20 cellular contexts compared by ENCODE assay signal in genomic region chr14:65252471-65253255, GRCh38.
DNase-seq lines count a peak whose midpoint lies in the region; ATAC-seq and TF ChIP-seq lines count a peak whose summit lies in the region.
"Had no signal": no experiment of that assay in that cellular context is flagged by ENCODE, and none has a peak within 500 bp of the region (broad histone marks: within the 10 kb centered on the region; RNA-seq: fewer than 3 reads in every experiment).

No MANE protein-coding gene starts in this region.

- H3K36me3 ChIP-seq in Caco-2 (ENCODE audit: control insufficient read depth, insufficient read depth, low read length) (no peaks in the 10 kb centered on the region), PC-3 (ENCODE audit: low read depth, low read length) (no peaks in the 10 kb centered on the region; the same call in 1 of the 2 replicates)
- H3K36me3 ChIP-seq: Peyer's patch had no signal

- no peak overlapping the region for H3K9ac ChIP-seq in PC-3 (ENCODE audit: low read length)

- no peaks in the 10 kb centered on the region for H3K27me3 ChIP-seq in Caco-2 (replicated peaks; ENCODE audit: control insufficient read depth, insufficient read depth, low read length)
- H3K27me3 ChIP-seq in PC-3 (ENCODE audit: low read length): no peaks in the 10 kb centered on the region
- H3K27me3 ChIP-seq: Peyer's patch had no signal

- H4K20me1 ChIP-seq in PC-3 (ENCODE audit: low read length): no peaks in the 10 kb centered on the region

- intact Hi-C loops in Caco-2 (cut with micrococcal nuclease; ENCODE audit: unreplicated experiment) (no loop called here), PC-3 (cut with micrococcal nuclease) (no loop called here), CD14-positive monocyte (cut with micrococcal nuclease) (loop anchor here in 1 of 2 donors (5.0 kb wide), 1 partner anchor 45 kb away; no protein-coding TSS in a partner anchor)

- H3K27me3 Mint-ChIP-seq in Caco-2 (ENCODE audit: insufficient read depth, unreplicated experiment) (no peaks in the 10 kb centered on the region), HFFc6 (ENCODE audit: insufficient read depth) (no peaks in the 10 kb centered on the region; the same call in 1 of the 2 replicates), memory B cell (no peaks in the 10 kb centered on the region), CD14-positive monocyte (ENCODE audit: low read depth in 3 of 3) (peaks cover 3 to 4% (median 3%) of the 10 kb centered on the region in 3 donors)
- H3K27me3 Mint-ChIP-seq: IgD-negative memory B cell had no signal

- H3K9me2 ChIP-seq in PC-3 (replicated peaks; ENCODE audit: low read length): no peaks in the 10 kb centered on the region

- H2AFZ ChIP-seq in PC-3 (ENCODE audit: low read length): no peak overlapping the region

- no peak for ATAC-seq in PC-3
- no peak for ATAC-seq in memory B cell (ENCODE audit: low read depth)
- ATAC-seq in GM19324 (IDR thresholded peaks at IDR 0.05; ENCODE audit: low FRiP score, unreplicated experiment): no peak
- ATAC-seq: Right ventricle myocardium inferior had no signal

- no peaks in the 10 kb centered on the region for H3F3A ChIP-seq in PC-3 (ENCODE audit: low read length, unreplicated experiment)

- H3K4me1 ChIP-seq in Caco-2 (peaks cover 45% of the 10 kb centered on the region), PC-3 (ENCODE audit: insufficient read depth, low read length) (peaks cover 46% of the 10 kb centered on the region)

- 0 out of 2 replicates have a peak, but pooled peaks cover 9% of the 10 kb centered on the region for H3K79me2 ChIP-seq in PC-3 (ENCODE audit: low read length)

- BruUV-seq in Caco-2 (replicated peaks; lab: Mats Ljungman, UMichigan) (no TSS peak), PC-3 (replicated peaks; lab: Mats Ljungman, UMichigan) (no TSS peak)

- H3K36me3 Mint-ChIP-seq in Caco-2 (ENCODE audit: insufficient read depth, unreplicated experiment) (peaks cover 20% of the 10 kb centered on the region), HFFc6 (ENCODE audit: low read depth) (no peaks in the 10 kb centered on the region), memory B cell (peaks cover 23% of the 10 kb centered on the region), CD14-positive monocyte (no peaks in the 10 kb centered on the region)

- H3K27ac Mint-ChIP-seq in Caco-2 (ENCODE audit: unreplicated experiment) (peak overlapping the region; percentile 49), HFFc6 (no peak overlapping the region), memory B cell (peak overlapping the region; percentile 26), CD14-positive monocyte (no peak overlapping the region)

- POLR2A ChIA-PET in Caco-2 (lab: Charles Lee): no interaction called here
- POLR2A ChIA-PET in PC-3 (lab: Charles Lee; ENCODE audit: unreplicated experiment): no interaction called here

- H3K4me3 Mint-ChIP-seq in Caco-2 (ENCODE audit: unreplicated experiment) (no peak overlapping the region), HFFc6 (no peak overlapping the region), memory B cell (no peak overlapping the region), CD14-positive monocyte (no peak overlapping the region)
- H3K4me3 Mint-ChIP-seq: IgD-negative memory B cell had no signal

- H3K4me3 ChIP-seq in Caco-2 (ENCODE audit: low read depth, low read length): no peak overlapping the region
- H3K4me3 ChIP-seq in PC-3 (ENCODE audit: low read length): no peak overlapping the region
- H3K4me3 ChIP-seq: Peyer's patch had no signal

- H3K9me3 Mint-ChIP-seq in Caco-2 (ENCODE audit: unreplicated experiment): peaks cover 13% of the 10 kb centered on the region
- no peaks in the 10 kb centered on the region for H3K9me3 Mint-ChIP-seq in HFFc6
- no peaks in the 10 kb centered on the region for H3K9me3 Mint-ChIP-seq in memory B cell
- peaks cover 0 to 3% (median 0%) of the 10 kb centered on the region in 7 donors for H3K9me3 Mint-ChIP-seq in CD14-positive monocyte
- H3K9me3 Mint-ChIP-seq: IgD-negative memory B cell had no signal

- no peak overlapping the region for H3K27ac ChIP-seq in PC-3 (ENCODE audit: low read length)
- H3K27ac ChIP-seq: HL-60, Peyer's patch had no signal

- H3K9me3 ChIP-seq in Caco-2 (peaks cover 9% of the 10 kb centered on the region), PC-3 (ENCODE audit: low read length) (no peaks in the 10 kb centered on the region)
- H3K9me3 ChIP-seq: Peyer's patch had no signal

- CTCF ChIA-PET in Caco-2 (lab: Charles Lee): interaction anchor here (0.6 kb wide), 1 partner anchor 19 kb away, joined by 6 read pairs; no protein-coding TSS in a partner anchor
- CTCF ChIA-PET in PC-3 (lab: Charles Lee): no interaction called here

- H3K4me1 Mint-ChIP-seq in Caco-2 (ENCODE audit: low read depth, unreplicated experiment) (peaks cover 34% of the 10 kb centered on the region), HFFc6 (ENCODE audit: low read depth) (peaks cover 65% of the 10 kb centered on the region), memory B cell (peaks cover 28% of the 10 kb centered on the region), CD14-positive monocyte (peaks cover 22% of the 10 kb centered on the region)

- no peak for DNase-seq in Caco-2
- peak; percentile 63 for DNase-seq in HFFc6
- DNase-seq in PC-3: peak; percentile 33
- DNase-seq in memory B cell (ENCODE audit: low spot score in 2 of 2): no peak
- no peak for DNase-seq in CD14-positive monocyte (ENCODE audit: low spot score)
- DNase-seq in activated T-cell treated with anti-CD3 and anti-CD28 coated beads for 4 hours: no peak
- no peak for DNase-seq in H4 (ENCODE audit: low spot score)
- DNase-seq: DMS153, H7, Kasumi-1, NCI-H187, NCI-H2107, NCI-H226, Peyer's patch, SW 1271, T-helper 2 cell had no signal

- TF ChIP-seq CTCF in Caco-2 (IDR thresholded peaks at IDR 0.05; ENCODE audit: insufficient read depth in 1 of 2, low read depth in 1 of 2, low read length in 1 of 2, severe bottlenecking in 1 of 2, unreplicated experiment in 1 of 2): no peak
- TF ChIP-seq CTCF in HFFc6 (IDR thresholded peaks at IDR 0.05): no peak
- TF ChIP-seq CTCF in PC-3 (conservative IDR thresholded peaks at IDR 0.05; ENCODE audit: low read depth, low read length): no peak
- no peak for TF ChIP-seq CTCF in CD14-positive monocyte (IDR thresholded peaks at IDR 0.05)

- H3K4me2 ChIP-seq in PC-3 (ENCODE audit: low read length): no peak overlapping the region

Comparison
In these comparisons a context has a peak if more than half of its experiments do, and no peak if none do; other contexts are left out.
1. DNase-seq: peak in HFFc6 (single experiment) and PC-3 (single experiment); none in Caco-2 (0 of 2), memory B cell (0 of 2), CD14-positive monocyte (single experiment), activated T-cell treated with anti-CD3 and anti-CD28 coated beads for 4 hours (single experiment) and H4 (single experiment).
2. H3K27ac Mint-ChIP-seq: peak in Caco-2 (single experiment) and memory B cell (single experiment); none in HFFc6 (single experiment) and CD14-positive monocyte (0 of 7).